Comparison of ENCODE assay signal across 1 cellular context in the genomic region with DNA sequence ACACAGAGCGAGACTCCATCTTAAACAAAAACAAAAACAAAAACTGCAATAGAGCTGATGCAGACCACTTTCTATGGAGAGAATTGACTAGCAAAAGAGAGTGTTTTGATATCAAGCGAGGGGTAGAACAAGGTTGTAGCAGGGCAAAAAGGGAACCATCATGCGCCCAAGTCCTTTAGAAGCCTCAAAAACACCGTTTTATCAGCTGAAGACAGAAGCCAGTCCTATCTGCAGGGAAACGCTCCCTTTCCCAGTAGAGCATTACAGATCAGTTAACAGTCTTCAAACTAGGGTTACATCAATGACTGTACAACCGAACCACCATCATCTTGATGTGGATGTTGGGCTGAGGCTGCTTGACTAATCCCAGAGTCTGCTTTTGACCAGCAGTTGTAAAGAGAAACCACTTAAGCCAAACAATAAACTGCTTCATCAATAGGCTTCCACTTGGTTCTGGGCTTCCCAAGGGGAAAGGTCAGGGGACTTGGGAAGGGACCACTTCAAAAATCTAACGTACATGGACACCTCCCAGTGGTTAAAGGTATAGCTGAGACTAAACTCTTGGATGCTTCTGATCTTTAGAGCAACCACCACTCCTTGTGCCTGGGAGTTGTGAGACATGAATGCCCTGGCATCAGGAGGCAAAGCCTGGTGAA.
TF ChIP-seq lines count a peak whose summit lies in the region.

No MANE protein-coding gene starts in this region.

TF ChIP-seq in K562, 482 proteins besides CTCF, POLR2A, EP300 and RAD21 (continued from another document and continues in another):
- TF ChIP-seq ZKSCAN1 (IDR thresholded peaks at IDR 0.05; ENCODE audit: low read depth, low read length) (0 out of 2 replicates have a peak, but pooled peaks have one; percentile 16), ZNF133 (CRISPR knock-in tag; IDR thresholded peaks at IDR 0.05) (no peak), SRSF3 (IDR thresholded peaks at IDR 0.05; ENCODE audit: insufficient read depth, low read length) (no peak), TEAD1 (CRISPR knock-in tag; IDR thresholded peaks at IDR 0.05) (no peak), ZNF134 (CRISPR knock-in tag; conservative IDR thresholded peaks at IDR 0.05) (no peak), MCM2 (IDR thresholded peaks at IDR 0.05; ENCODE audit: low read depth) (no peak), TCFL5 (CRISPR knock-in tag; conservative IDR thresholded peaks at IDR 0.05) (no peak), GTF2E2 (tag; IDR thresholded peaks at IDR 0.05) (no peak), ASH1L (IDR thresholded peaks at IDR 0.05; ENCODE audit: borderline replicate concordance, low read depth, partially characterized antibody) (no peak), YY1 (IDR thresholded peaks at IDR 0.05; ENCODE audit: borderline replicate concordance in 1 of 3, control insufficient read depth in 1 of 3, extremely low read depth in 1 of 3, insufficient read depth in 3 of 3, insufficient read length in 1 of 3, insufficient replicate concordance in 2 of 3, low read depth in 1 of 3, low read length in 2 of 3) (peak in 1 of 3 experiments; percentile 14), ZNF174 (CRISPR knock-in tag; IDR thresholded peaks at IDR 0.05) (no peak), MAX (CRISPR knock-in tag; IDR thresholded peaks at IDR 0.05) (no peak), ARHGAP35 (IDR thresholded peaks at IDR 0.05; ENCODE audit: partially characterized antibody) (no peak), E2F3 (CRISPR knock-in tag; IDR thresholded peaks at IDR 0.05) (no peak), ADNP (tag; IDR thresholded peaks at IDR 0.05) (peak; percentile 53; the same call in 1 of the 2 replicates), SIX5 (IDR thresholded peaks at IDR 0.05; ENCODE audit: borderline replicate concordance in 1 of 2, insufficient read depth in 1 of 2, low read depth in 1 of 2, low read length in 2 of 2) (no peak), THRB (CRISPR knock-in tag; conservative IDR thresholded peaks at IDR 0.05) (no peak), KDM2B (CRISPR knock-in tag; IDR thresholded peaks at IDR 0.05) (no peak), HOXB6 (CRISPR knock-in tag; IDR thresholded peaks at IDR 0.05; ENCODE audit: borderline replicate concordance) (no peak), ZNF12 (CRISPR knock-in tag; IDR thresholded peaks at IDR 0.05) (no peak), CXXC5 (CRISPR knock-in tag; IDR thresholded peaks at IDR 0.05) (peak; percentile 37; the same call in 1 of the 2 replicates), PPARD (CRISPR knock-in tag; IDR thresholded peaks at IDR 0.05) (no peak), CHD1 (IDR thresholded peaks at IDR 0.05; ENCODE audit: low read length) (no peak), HLTF (IDR thresholded peaks at IDR 0.05) (0 out of 2 replicates have a peak, but pooled peaks have one; percentile 54), SRSF9 (IDR thresholded peaks at IDR 0.05; ENCODE audit: borderline replicate concordance, low read depth, low read length) (no peak), KLF10 (CRISPR knock-in tag; IDR thresholded peaks at IDR 0.05) (no peak), HIVEP1 (CRISPR knock-in tag; IDR thresholded peaks at IDR 0.05) (no peak), ESRRB (CRISPR knock-in tag; IDR thresholded peaks at IDR 0.05; ENCODE audit: borderline replicate concordance) (no peak), PHB (CRISPR knock-in tag; IDR thresholded peaks at IDR 0.05) (no peak), ZNF511 (CRISPR knock-in tag; IDR thresholded peaks at IDR 0.05) (no peak), CTBP1 (IDR thresholded peaks at IDR 0.05; ENCODE audit: borderline replicate concordance) (peak; percentile 84), SMARCE1 (IDR thresholded peaks at IDR 0.05) (peak; percentile 81; the same call in 1 of the 2 replicates), NONO (IDR thresholded peaks at IDR 0.05; ENCODE audit: low read depth in 2 of 2, low read length in 1 of 2) (no peak), SMAD1 (IDR thresholded peaks at IDR 0.05; ENCODE audit: low read depth, low read length, partially characterized antibody) (no peak), PRMT5 (CRISPR knock-in tag; IDR thresholded peaks at IDR 0.05) (no peak), KDM1A (IDR thresholded peaks at IDR 0.05) (no peak; a peak in 2 of 4 replicates), ATF1 (CRISPR knock-in tag; IDR thresholded peaks at IDR 0.05) (no peak), ATF1 (tag; IDR thresholded peaks at IDR 0.05) (peak; percentile 49; the same call in 1 of the 2 replicates), HNRNPH1 (optimal IDR thresholded peaks at IDR 0.05; ENCODE audit: low read depth, low read length) (no peak), MXI1 (IDR thresholded peaks at IDR 0.05; ENCODE audit: low read depth, low read length) (no peak), ZNF830 (CRISPR knock-in tag; IDR thresholded peaks at IDR 0.05) (no peak), ZNF561 (CRISPR knock-in tag; conservative IDR thresholded peaks at IDR 0.05) (no peak), MBD2 (IDR thresholded peaks at IDR 0.05; ENCODE audit: borderline replicate concordance, low read depth) (peak; percentile 60), POLR2G (IDR thresholded peaks at IDR 0.05; ENCODE audit: low read depth, low read length) (no peak), ZNF445 (CRISPR knock-in tag; IDR thresholded peaks at IDR 0.05; ENCODE audit: low read depth) (no peak), BRF1 (IDR thresholded peaks at IDR 0.05; ENCODE audit: borderline replicate concordance, extremely low read depth, insufficient read length) (no peak), FOSL1 (tag; conservative IDR thresholded peaks at IDR 0.05) (peak; percentile 84), TOE1 (IDR thresholded peaks at IDR 0.05; ENCODE audit: borderline replicate concordance) (no peak), TOE1 (CRISPR knock-in tag; IDR thresholded peaks at IDR 0.05; ENCODE audit: borderline replicate concordance, low read depth) (no peak), EP400 (IDR thresholded peaks at IDR 0.05) (no peak), USF1 (CRISPR knock-in tag; IDR thresholded peaks at IDR 0.05) (no peak), ELK3 (CRISPR knock-in tag; IDR thresholded peaks at IDR 0.05) (no peak), CREB3 (tag; conservative IDR thresholded peaks at IDR 0.05; ENCODE audit: low read depth) (no peak), GATAD2B (IDR thresholded peaks at IDR 0.05; ENCODE audit: borderline replicate concordance) (no peak), UBTF (IDR thresholded peaks at IDR 0.05; ENCODE audit: borderline replicate concordance in 1 of 2, low read depth in 2 of 2, low read length in 2 of 2) (peak in 1 of 2 experiments; percentile 60; a peak in 1 of 4 replicates), NR4A1 (CRISPR knock-in tag; IDR thresholded peaks at IDR 0.05) (no peak), NR4A1 (tag; IDR thresholded peaks at IDR 0.05) (no peak), PURB (CRISPR knock-in tag; IDR thresholded peaks at IDR 0.05; ENCODE audit: low read depth) (no peak), FOXK1 (CRISPR knock-in tag; IDR thresholded peaks at IDR 0.05; ENCODE audit: borderline replicate concordance) (no peak), ZEB2 (IDR thresholded peaks at IDR 0.05) (no peak)
- TF ChIP-seq, protein P1, sequence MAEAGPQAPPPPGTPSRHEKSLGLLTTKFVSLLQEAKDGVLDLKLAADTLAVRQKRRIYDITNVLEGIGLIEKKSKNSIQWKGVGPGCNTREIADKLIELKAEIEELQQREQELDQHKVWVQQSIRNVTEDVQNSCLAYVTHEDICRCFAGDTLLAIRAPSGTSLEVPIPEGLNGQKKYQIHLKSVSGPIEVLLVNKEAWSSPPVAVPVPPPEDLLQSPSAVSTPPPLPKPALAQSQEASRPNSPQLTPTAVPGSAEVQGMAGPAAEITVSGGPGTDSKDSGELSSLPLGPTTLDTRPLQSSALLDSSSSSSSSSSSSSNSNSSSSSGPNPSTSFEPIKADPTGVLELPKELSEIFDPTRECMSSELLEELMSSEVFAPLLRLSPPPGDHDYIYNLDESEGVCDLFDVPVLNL (CRISPR knock-in tag; IDR thresholded peaks at IDR 0.05; ENCODE audit: low read depth) = no peak
- TF ChIP-seq, protein P2, sequence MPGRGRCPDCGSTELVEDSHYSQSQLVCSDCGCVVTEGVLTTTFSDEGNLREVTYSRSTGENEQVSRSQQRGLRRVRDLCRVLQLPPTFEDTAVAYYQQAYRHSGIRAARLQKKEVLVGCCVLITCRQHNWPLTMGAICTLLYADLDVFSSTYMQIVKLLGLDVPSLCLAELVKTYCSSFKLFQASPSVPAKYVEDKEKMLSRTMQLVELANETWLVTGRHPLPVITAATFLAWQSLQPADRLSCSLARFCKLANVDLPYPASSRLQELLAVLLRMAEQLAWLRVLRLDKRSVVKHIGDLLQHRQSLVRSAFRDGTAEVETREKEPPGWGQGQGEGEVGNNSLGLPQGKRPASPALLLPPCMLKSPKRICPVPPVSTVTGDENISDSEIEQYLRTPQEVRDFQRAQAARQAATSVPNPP (IDR thresholded peaks at IDR 0.05; ENCODE audit: borderline replicate concordance, insufficient read depth, insufficient read length) = no peak
- TF ChIP-seq, protein P3, sequence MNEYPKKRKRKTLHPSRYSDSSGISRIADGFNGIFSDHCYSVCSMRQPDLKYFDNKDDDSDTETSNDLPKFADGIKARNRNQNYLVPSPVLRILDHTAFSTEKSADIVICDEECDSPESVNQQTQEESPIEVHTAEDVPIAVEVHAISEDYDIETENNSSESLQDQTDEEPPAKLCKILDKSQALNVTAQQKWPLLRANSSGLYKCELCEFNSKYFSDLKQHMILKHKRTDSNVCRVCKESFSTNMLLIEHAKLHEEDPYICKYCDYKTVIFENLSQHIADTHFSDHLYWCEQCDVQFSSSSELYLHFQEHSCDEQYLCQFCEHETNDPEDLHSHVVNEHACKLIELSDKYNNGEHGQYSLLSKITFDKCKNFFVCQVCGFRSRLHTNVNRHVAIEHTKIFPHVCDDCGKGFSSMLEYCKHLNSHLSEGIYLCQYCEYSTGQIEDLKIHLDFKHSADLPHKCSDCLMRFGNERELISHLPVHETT (CRISPR knock-in tag; conservative IDR thresholded peaks at IDR 0.05 in 1 of 2, IDR thresholded peaks at IDR 0.05 in 1 of 2) = peak in 1 of 2 experiments; percentile 77; a peak in 2 of 4 replicates
- TF ChIP-seq, protein P4, sequence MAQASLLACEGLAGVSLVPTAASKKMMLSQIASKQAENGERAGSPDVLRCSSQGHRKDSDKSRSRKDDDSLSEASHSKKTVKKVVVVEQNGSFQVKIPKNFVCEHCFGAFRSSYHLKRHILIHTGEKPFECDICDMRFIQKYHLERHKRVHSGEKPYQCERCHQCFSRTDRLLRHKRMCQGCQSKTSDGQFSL (CRISPR knock-in tag; IDR thresholded peaks at IDR 0.05) = no peak
- TF ChIP-seq, protein P4 (tag; IDR thresholded peaks at IDR 0.05) = no peak
